In genomic region chr19:48465215-48465614, GRCh38 we compare ENCODE assay signal across 20 cellular contexts. TPM values are rescaled to one million over a fixed set of nuclear protein-coding genes. Genes with fewer than 3 reads are reported as not detected.
DNase-seq lines count a peak whose midpoint lies in the region; ATAC-seq, FAIRE-seq and TF ChIP-seq lines count a peak whose summit lies in the region.
"Had no signal": no experiment of that assay in that cellular context is flagged by ENCODE, and none has a peak within 500 bp of the region (broad histone marks: within the 10 kb centered on the region; RNA-seq: fewer than 3 reads in every experiment).

No MANE protein-coding gene starts in this region.

- no peaks in the 10 kb centered on the region for H3K9me3 Mint-ChIP-seq in activated T-helper 17 cell treated with anti-CD3 and anti-CD28 coated beads, Interleukin-2, amount 50 U/mL, for 72 hours
- no peaks in the 10 kb centered on the region for H3K9me3 Mint-ChIP-seq in stimulated activated effector memory CD8-positive, alpha-beta T cell treated with anti-CD3 and anti-CD28 coated beads, Interleukin-12 subunit alpha, Interleukin-12 subunit beta, amount 100 ng/mL, for 72 hours
- H3K9me3 Mint-ChIP-seq: CD4-positive, CD25-positive, alpha-beta regulatory T cell; CD8-positive, alpha-beta memory T cell; H9 had no signal

- H3K4me2 ChIP-seq in A549 = no peak overlapping the region

- FAIRE-seq in A549 (lab: Jason Lieb, UNC) = peak; percentile 39
- FAIRE-seq in urothelium cell line (lab: Jason Lieb, UNC) = no peak
- FAIRE-seq: G401.6, H1, HTR-8/SVneo, K562 had no signal

- TF ChIP-seq EP300 in A549 (IDR thresholded peaks at IDR 0.05) = no peak

- H3K4me3 ChIP-seq in A549 = no peak overlapping the region
- no peak overlapping the region for H3K4me3 ChIP-seq in GM12865 (ENCODE audit: low read depth, low read length)
- H3K4me3 ChIP-seq: K562 had no signal

- no peak for TF ChIP-seq POLR2A in A549 (IDR thresholded peaks at IDR 0.05; ENCODE audit: low read length)

- peaks cover 20% of the 10 kb centered on the region for H3K4me1 ChIP-seq in A549
- H3K4me1 ChIP-seq: BE2C had no signal

- CTCF ChIA-PET in A549 (lab: Yijun Ruan, JAX) = no interaction called here

- TF ChIP-seq RAD21 in A549 (conservative IDR thresholded peaks at IDR 0.05 in 1 of 2, IDR thresholded peaks at IDR 0.05 in 1 of 2) = no peak

- H3K4me3 Mint-ChIP-seq in activated T-helper 17 cell treated with anti-CD3 and anti-CD28 coated beads, Interleukin-2, amount 50 U/mL, for 72 hours = no peak overlapping the region
- no peak overlapping the region for H3K4me3 Mint-ChIP-seq in stimulated activated effector memory CD8-positive, alpha-beta T cell treated with anti-CD3 and anti-CD28 coated beads, Interleukin-12 subunit alpha, Interleukin-12 subunit beta, amount 100 ng/mL, for 72 hours
- H3K4me3 Mint-ChIP-seq: H9 had no signal

- no peaks in the 10 kb centered on the region for H3K4me1 Mint-ChIP-seq in activated T-helper 17 cell treated with anti-CD3 and anti-CD28 coated beads, Interleukin-2, amount 50 U/mL, for 72 hours
- H3K4me1 Mint-ChIP-seq in stimulated activated effector memory CD8-positive, alpha-beta T cell treated with anti-CD3 and anti-CD28 coated beads, Interleukin-12 subunit alpha, Interleukin-12 subunit beta, amount 100 ng/mL, for 72 hours = peaks cover 34% of the 10 kb centered on the region

- H3K9me3 ChIP-seq in A549 = no peaks in the 10 kb centered on the region
- H3K9me3 ChIP-seq: BE2C had no signal

- POLR2A ChIA-PET in A549 (lab: Yijun Ruan, JAX) = no interaction called here

- no peak for ATAC-seq in A549
- ATAC-seq in activated T-helper 17 cell treated with anti-CD3 and anti-CD28 coated beads, Interleukin-2, amount 50 U/mL, for 72 hours (replicated peaks) = no peak
- peak; percentile 33 for ATAC-seq in stimulated activated effector memory CD8-positive, alpha-beta T cell treated with anti-CD3 and anti-CD28 coated beads, Interleukin-12 subunit alpha, Interleukin-12 subunit beta, amount 100 ng/mL, for 72 hours
- ATAC-seq: K562 had no signal

- H3K36me3 Mint-ChIP-seq in activated T-helper 17 cell treated with anti-CD3 and anti-CD28 coated beads, Interleukin-2, amount 50 U/mL, for 72 hours (ENCODE audit: low read depth) = peaks cover 17% of the 10 kb centered on the region
- peaks cover 31% of the 10 kb centered on the region for H3K36me3 Mint-ChIP-seq in stimulated activated effector memory CD8-positive, alpha-beta T cell treated with anti-CD3 and anti-CD28 coated beads, Interleukin-12 subunit alpha, Interleukin-12 subunit beta, amount 100 ng/mL, for 72 hours

- TF ChIP-seq CTCF in A549 (IDR thresholded peaks at IDR 0.05) = no peak
- TF ChIP-seq CTCF in GM12865 (IDR thresholded peaks at IDR 0.05; ENCODE audit: insufficient read depth, low read depth, low read length, missing control alignments) = no peak

- DNase-seq in A549 (ENCODE audit: low read depth in 1 of 2, low spot score in 1 of 2) = no peak
- DNase-seq in GM12865 (ENCODE audit: low read depth) = peak; percentile 47
- DNase-seq in stimulated activated effector memory CD8-positive, alpha-beta T cell treated with anti-CD3 and anti-CD28 coated beads, Interleukin-12 subunit alpha, Interleukin-12 subunit beta, amount 100 ng/mL, for 72 hours (ENCODE audit: low spot score in 2 of 2) = no peak
- no peak for DNase-seq in 8988T
- DNase-seq in NCI-H2171 (lab: John Stamatoyannopoulos, UW) = no peak
- DNase-seq in urothelium cell line (ENCODE audit: low spot score) = no peak
- DNase-seq: ACHN; BE2C; C1 segment of cervical spinal cord; CD4-positive, CD25-positive, alpha-beta regulatory T cell; CD8-positive, alpha-beta memory T cell; COR-L47; DMS 273 treated with DMSO at 0.1 percent for 48 hours; H9; IMR-90 had no signal

- H3K27ac Mint-ChIP-seq in activated T-helper 17 cell treated with anti-CD3 and anti-CD28 coated beads, Interleukin-2, amount 50 U/mL, for 72 hours = peak overlapping the region; percentile 65
- peak overlapping the region; percentile 71 for H3K27ac Mint-ChIP-seq in stimulated activated effector memory CD8-positive, alpha-beta T cell treated with anti-CD3 and anti-CD28 coated beads, Interleukin-12 subunit alpha, Interleukin-12 subunit beta, amount 100 ng/mL, for 72 hours
- H3K27ac Mint-ChIP-seq: CD4-positive, CD25-positive, alpha-beta regulatory T cell; H9 had no signal

- no peak overlapping the region for H3K27ac ChIP-seq in A549

- 91% methylated on average over 1 of the region's 1 CpG for WGBS in A549 (ENCODE audit: missing lambda C conversion rate)

- no peaks in the 10 kb centered on the region for H3K27me3 Mint-ChIP-seq in activated T-helper 17 cell treated with anti-CD3 and anti-CD28 coated beads, Interleukin-2, amount 50 U/mL, for 72 hours
- H3K27me3 Mint-ChIP-seq: CD8-positive, alpha-beta memory T cell had no signal

TF ChIP-seq in A549, 52 proteins besides CTCF, POLR2A, EP300 and RAD21 (continues in another document):
- TF ChIP-seq RCOR1 (IDR thresholded peaks at IDR 0.05; ENCODE audit: low read depth, low read length) (no peak), HEYL (CRISPR knock-in tag; IDR thresholded peaks at IDR 0.05) (no peak), ZSCAN20 (CRISPR knock-in tag; IDR thresholded peaks at IDR 0.05) (no peak), HOXA7 (CRISPR knock-in tag; IDR thresholded peaks at IDR 0.05) (no peak), FOXS1 (CRISPR knock-in tag; IDR thresholded peaks at IDR 0.05) (no peak), ESRRA (IDR thresholded peaks at IDR 0.05; ENCODE audit: borderline replicate concordance, low read length) (no peak), TP53 (CRISPR knock-in tag; IDR thresholded peaks at IDR 0.05) (no peak), MYC (IDR thresholded peaks at IDR 0.05; ENCODE audit: borderline replicate concordance, low read length) (no peak), CBX8 (IDR thresholded peaks at IDR 0.05) (no peak), REST (IDR thresholded peaks at IDR 0.05) (no peak), PHF8 (IDR thresholded peaks at IDR 0.05; ENCODE audit: borderline replicate concordance, low read depth) (no peak), MAFK (IDR thresholded peaks at IDR 0.05; ENCODE audit: partially characterized antibody) (no peak), TFCP2L1 (CRISPR knock-in tag; IDR thresholded peaks at IDR 0.05) (no peak), CHD4 (IDR thresholded peaks at IDR 0.05; ENCODE audit: borderline replicate concordance) (no peak)

RNA-seq across cellular contexts. Expression of gene CYTH2, which starts 4.0 kb away (rescaled TPM):
- polyA plus RNA-seq in A549 (2011; rRNA removed) (33.4 and 36.9 TPM in 2 replicates), A549 (2017; fragmentation: RNase III; extraction: RNeasy Plus Mini Kit Qiagen cat#74134 plus additional on column Dnase treatment) (42.3 to 55.4 TPM (median 50.5 TPM) in 3 replicates)
- polyA plus RNA-seq in A549 (2012; cell fraction: cytosol; rRNA removed) = 48.4 and 61.1 TPM in 2 replicates
- polyA plus RNA-seq in A549 (2012; cell fraction: nucleus; rRNA removed) = 158 and 205 TPM in 2 replicates
- polyA minus RNA-seq in A549 (2011; rRNA and poly(A)+ RNA removed) = 49.4 and 52.6 TPM in 2 replicates
- 10 to 100 TPM; 30.6 to 35.4 TPM for total RNA-seq in activated T-helper 17 cell treated with anti-CD3 and anti-CD28 coated beads, Interleukin-2, amount 50 U/mL, for 72 hours

RNA-seq across cellular contexts. Expression of gene KCNJ14, which starts 9.8 kb away (rescaled TPM):
- polyA plus RNA-seq in A549 (2011; rRNA removed) (1.9 and 2.2 TPM in 2 replicates), A549 (2017; fragmentation: RNase III; extraction: RNeasy Plus Mini Kit Qiagen cat#74134 plus additional on column Dnase treatment) (1.3 to 1.4 TPM (median 1.3 TPM) in 3 replicates)
- polyA plus RNA-seq in A549 (2012; cell fraction: cytosol; rRNA removed) = 1.5 and 1.9 TPM in 2 replicates
- polyA plus RNA-seq in A549 (2012; cell fraction: nucleus; rRNA removed) = 12.5 and 14.5 TPM in 2 replicates
- 1.9 and 2.4 TPM in 2 replicates for polyA minus RNA-seq in A549 (2011; rRNA and poly(A)+ RNA removed)
- 1 to 10 TPM; 1.7 to 2.1 TPM for total RNA-seq in activated T-helper 17 cell treated with anti-CD3 and anti-CD28 coated beads, Interleukin-2, amount 50 U/mL, for 72 hours

RNA-seq across cellular contexts. Expression of gene GRWD1, which starts 19.4 kb away (rescaled TPM):
- polyA plus RNA-seq in A549 (2011; rRNA removed) = 40.0 and 48.1 TPM in 2 replicates
- polyA plus RNA-seq in A549 (2012; cell fraction: cytosol; rRNA removed) = 64.4 and 73.9 TPM in 2 replicates
- 93.3 and 105 TPM in 2 replicates for polyA plus RNA-seq in A549 (2012; cell fraction: nucleus; rRNA removed)
- polyA plus RNA-seq in A549 (2017; fragmentation: RNase III; extraction: RNeasy Plus Mini Kit Qiagen cat#74134 plus additional on column Dnase treatment) = 82.1 to 87.0 TPM (median 84.2 TPM) in 3 replicates
- polyA minus RNA-seq in A549 (2011; rRNA and poly(A)+ RNA removed) = 28.1 and 30.0 TPM in 2 replicates
- total RNA-seq in activated T-helper 17 cell treated with anti-CD3 and anti-CD28 coated beads, Interleukin-2, amount 50 U/mL, for 72 hours = 10 to 100 TPM; 34.9 to 72.9 TPM

RNA-seq across cellular contexts. Expression of gene LMTK3, which starts 46.4 kb away (rescaled TPM):
- 0.62 and 0.95 TPM in 2 replicates for polyA plus RNA-seq in A549 (2011; rRNA removed)
- polyA plus RNA-seq in A549 (2012; cell fraction: cytosol; rRNA removed) = 2.6 and 3.8 TPM in 2 replicates
- polyA plus RNA-seq in A549 (2012; cell fraction: nucleus; rRNA removed) = 9.6 and 11.7 TPM in 2 replicates
- 4.6 to 6.1 TPM (median 5.6 TPM) in 3 replicates for polyA plus RNA-seq in A549 (2017; fragmentation: RNase III; extraction: RNeasy Plus Mini Kit Qiagen cat#74134 plus additional on column Dnase treatment)
- polyA minus RNA-seq in A549 (2011; rRNA and poly(A)+ RNA removed) = 0.45 and 0.54 TPM in 2 replicates
- 1 to 10 TPM; 3.8 to 5.9 TPM for total RNA-seq in activated T-helper 17 cell treated with anti-CD3 and anti-CD28 coated beads, Interleukin-2, amount 50 U/mL, for 72 hours
- polyA plus RNA-seq: CD4-positive, CD25-positive, alpha-beta regulatory T cell; CD8-positive, alpha-beta memory T cell had no signal
